Comparison of ENCODE assay signal across 8 cellular contexts in genomic region chr3:46629571-46630517, GRCh38. TPM values are rescaled to one million over a fixed set of nuclear protein-coding genes. Genes with fewer than 3 reads are reported as not detected.
DNase-seq lines count a peak whose midpoint lies in the region; ATAC-seq and TF ChIP-seq lines count a peak whose summit lies in the region.

No MANE protein-coding gene starts in this region.

- no peak for TF ChIP-seq POLR2A in Peyer's patch (IDR thresholded peaks at IDR 0.05)

- H3K4me1 Mint-ChIP-seq in nephron = peaks cover 46% of the 10 kb centered on the region

- in situ Hi-C loops in ACHN (cut with HindIII; ENCODE audit: low pct_ligation_motif_present, low pct_unique_long_range_greater_than_20kb, low sequenced_read_pairs) = no loop called here

- H3K27me3 ChIP-seq in HL-60 (ENCODE audit: insufficient read depth, poor library complexity, severe bottlenecking) = no peaks in the 10 kb centered on the region
- H3K27me3 ChIP-seq in Peyer's patch = no peaks in the 10 kb centered on the region

- peak overlapping the region; percentile 67 to 76 (median 69) for H3K4me3 Mint-ChIP-seq in nephron

- H3K4me1 ChIP-seq in Peyer's patch = peaks cover 0 to 11% (median 3%) of the 10 kb centered on the region in 4 donors

- ATAC-seq in GM19025 (IDR thresholded peaks at IDR 0.05; ENCODE audit: low read depth, unreplicated experiment) = peak; percentile 75

- peaks cover 10% of the 10 kb centered on the region for H3K27me3 Mint-ChIP-seq in nephron (ENCODE audit: low read depth)

- peak overlapping the region; percentile 93 to 98 (median 97) for H3K27ac Mint-ChIP-seq in nephron

- H3K36me3 ChIP-seq in Peyer's patch = no peaks in the 10 kb centered on the region

- peak overlapping the region; percentile 32 for H3K4me3 ChIP-seq in HL-60 (replicated peaks; ENCODE audit: insufficient read depth, low read length)
- peak overlapping the region in 3 of 4 donors; percentile 28 to 37 (median 37) for H3K4me3 ChIP-seq in Peyer's patch
- peak overlapping the region; percentile 41 for H3K4me3 ChIP-seq in fibroblast of the aortic adventitia (ENCODE audit: low read depth, low read length)

- H3K27ac ChIP-seq in HL-60 (replicated peaks) (no peak overlapping the region), Peyer's patch (peak overlapping the region; percentile 25 to 61 (median 42))

- no peaks in the 10 kb centered on the region for H3K9me3 Mint-ChIP-seq in nephron

- H3K36me3 Mint-ChIP-seq in nephron (ENCODE audit: low read depth) = no peaks in the 10 kb centered on the region

- TF ChIP-seq CTCF in HL-60 (IDR thresholded peaks at IDR 0.05; ENCODE audit: insufficient read depth, low read length) = peak; percentile 97
- peak; percentile 77 to 99 (median 98) for TF ChIP-seq CTCF in Peyer's patch (IDR thresholded peaks at IDR 0.05)
- TF ChIP-seq CTCF in fibroblast of the aortic adventitia (IDR thresholded peaks at IDR 0.05; ENCODE audit: insufficient read depth, low read length) = peak; percentile 97
- TF ChIP-seq CTCF in nephron (IDR thresholded peaks at IDR 0.05; ENCODE audit: unreplicated experiment in 3 of 3) = peak; percentile 99

- no peaks in the 10 kb centered on the region for H3K9me3 ChIP-seq in Peyer's patch

- peak; percentile 78 for DNase-seq in ACHN
- peak; percentile 43 to 65 for DNase-seq in HL-60 (ENCODE audit: low read depth in 1 of 2, low spot score in 1 of 2)
- DNase-seq in Peyer's patch = peak; percentile 67 to 90 (median 87)
- peak; percentile 63 for DNase-seq in activated T-helper 9 cell treated with anti-CD3 and anti-CD28 coated beads, Interleukin-2, amount 50 U/mL, for 16 hours (ENCODE audit: low read depth)
- peak; percentile 72 for DNase-seq in fibroblast of the aortic adventitia (ENCODE audit: low read depth)
- peak; percentile 57 to 80 (median 75) for DNase-seq in stimulated activated naive CD4-positive, alpha-beta T cell (lab: John Stamatoyannopoulos, UW)

RNA-seq across cellular contexts. Expression of gene FAM240A, which starts 17.5 kb away (rescaled TPM):
- total RNA-seq in Peyer's patch (not detected), fibroblast of the aortic adventitia (ENCODE audit: low replicate concordance) (not detected in 2 replicates)
